In genomic region chr16:73058221-73058615, GRCh38 we compare ENCODE assay signal across 8 cellular contexts. TPM values are rescaled to one million over a fixed set of nuclear protein-coding genes. Genes with fewer than 3 reads are reported as not detected.
DNase-seq lines count a peak whose midpoint lies in the region; ATAC-seq, FAIRE-seq and TF ChIP-seq lines count a peak whose summit lies in the region.

No MANE protein-coding gene starts in this region.

- H3K27me3 ChIP-seq in WERI-Rb-1 (ENCODE audit: insufficient read depth, low read depth, severe bottlenecking), result no peaks in the 10 kb centered on the region
- H3K27me3 ChIP-seq in pancreas, result peaks cover 0 to 3% (median 0%) of the 10 kb centered on the region in 4 donors

- DNase-seq in WERI-Rb-1 (no peak), fibroblast of pulmonary artery (ENCODE audit: low read depth) (peak; percentile 45), pancreas (peak in 3 of 6 donors; percentile 56 to 79 (median 57)), superior temporal gyrus (ENCODE audit: extremely low spot score) (no peak), OCI-M2 (lab: John Stamatoyannopoulos, UW; ENCODE audit: unreplicated experiment) (no peak)

- no peak for TF ChIP-seq CTCF in WERI-Rb-1 (IDR thresholded peaks at IDR 0.05; ENCODE audit: low read depth, low read length)
- no peak for TF ChIP-seq CTCF in fibroblast of pulmonary artery (IDR thresholded peaks at IDR 0.05; ENCODE audit: low read length, missing control alignments)
- TF ChIP-seq CTCF in pancreas (IDR thresholded peaks at IDR 0.05), result no peak

- H3K4me1 ChIP-seq in pancreas, result peaks cover 14 to 41% (median 22%) of the 10 kb centered on the region in 3 donors

- FAIRE-seq in pancreas (lab: Jason Lieb, UNC), result no peak

- H3K9me3 ChIP-seq in WERI-Rb-1 (ENCODE audit: severe bottlenecking), result no peaks in the 10 kb centered on the region
- no peaks in the 10 kb centered on the region for H3K9me3 ChIP-seq in pancreas

- peak overlapping the region; percentile 88 for H3K4me3 ChIP-seq in GM08714 (ENCODE audit: low read length)
- H3K4me3 ChIP-seq in WERI-Rb-1 (ENCODE audit: low read depth, low read length), result peak overlapping the region; percentile 47
- peak overlapping the region; percentile 84 for H3K4me3 ChIP-seq in fibroblast of pulmonary artery (replicated peaks; ENCODE audit: low read depth, low read length)
- H3K4me3 ChIP-seq in pancreas, result peak overlapping the region; percentile 31 to 78 (median 62)

- peak; percentile 70 for ATAC-seq in GM19452 (IDR thresholded peaks at IDR 0.05; ENCODE audit: unreplicated experiment)
- peak; percentile 72 for ATAC-seq in HG03439 (IDR thresholded peaks at IDR 0.05; ENCODE audit: unreplicated experiment)
- peak in 3 of 4 donors; percentile 4 to 48 (median 17) for ATAC-seq in pancreas

- H3K27ac ChIP-seq in WERI-Rb-1, result peak overlapping the region; percentile 90
- peak overlapping the region; percentile 61 to 96 (median 88) for H3K27ac ChIP-seq in pancreas

- intact Hi-C loops in pancreas (cut with DNase I), result no loop called here

- H3K36me3 ChIP-seq in WERI-Rb-1, result no peaks in the 10 kb centered on the region
- no peaks in the 10 kb centered on the region for H3K36me3 ChIP-seq in pancreas

- WGBS in pancreas, 2 donors, result 0 to 1% methylated on average over 24 to 61 of the region's 61 CpGs

RNA-seq across cellular contexts. Expression of gene ZFHX3, which starts 10.3 kb away (rescaled TPM):
- 10 to 100 TPM in 4 of 6 donors, 1 to 10 TPM in 2; 8.7 to 17.6 (median 10.4) TPM for total RNA-seq in pancreas
- 1 to 10 TPM; 2.5 to 4.5 TPM for polyA plus RNA-seq in pancreas

Comparison
In these comparisons a context has a peak if more than half of its experiments do, and no peak if none do; other contexts are left out.
1. ATAC-seq: peak in every context shown above with its lines; median percentile 72 in HG03439; 70 in GM19452; 17 in pancreas.